ENCODE assay signal across 22 cellular contexts in genomic region chr7:97470726-97471125, GRCh38.
"Had no signal": no experiment of that assay in that cellular context is flagged by ENCODE, and none has a peak within 500 bp of the region (broad histone marks: within the 10 kb centered on the region; RNA-seq: fewer than 3 reads in every experiment).

No MANE protein-coding gene starts in this region.

- H3K27me3 ChIP-seq: foreskin keratinocyte, gastroesophageal sphincter, heart right ventricle, left lung had no signal

- FAIRE-seq: colon, endothelial cell of umbilical vein, frontal cortex, islet of Langerhans, keratinocyte had no signal

- H3K36me3 ChIP-seq: esophagus muscularis mucosa, gastroesophageal sphincter, heart right ventricle, left lung, lower lobe of right lung had no signal

- H3K27ac ChIP-seq: coronary artery, dorsolateral prefrontal cortex, esophagus muscularis mucosa, foreskin keratinocyte, gastroesophageal sphincter, heart right ventricle, left lung, lower lobe of right lung had no signal

- H3K9me3 ChIP-seq: esophagus muscularis mucosa, gastroesophageal sphincter, heart right ventricle, left lung, lower lobe of right lung, mucosa of descending colon had no signal

- H3K4me3 ChIP-seq: coronary artery, dorsolateral prefrontal cortex, esophagus muscularis mucosa, gastroesophageal sphincter, heart right ventricle, left lung, lower lobe of right lung, mucosa of descending colon had no signal

- DNase-seq: dermis blood vessel endothelial cell; dorsolateral prefrontal cortex; effector CD4-positive, alpha-beta T cell; effector memory CD4-positive, alpha-beta T cell; foreskin keratinocyte; heart right ventricle; hippocampal formation; left cardiac atrium; left lung; left ventricle myocardium superior; lower lobe of right lung; mesenchymal stem cell; mucosa of descending colon; naive B cell had no signal

- ATAC-seq: foreskin keratinocyte, gastroesophageal sphincter, heart right ventricle, left cardiac atrium, left lung, left ventricle myocardium superior, lower lobe of right lung, mucosa of descending colon had no signal

- H3K4me1 ChIP-seq: esophagus muscularis mucosa, foreskin keratinocyte, gastroesophageal sphincter, heart right ventricle, left lung, lower lobe of right lung had no signal
